ENCODE assay signal across 25 cellular contexts in genomic region chr12:69524755-69525509, GRCh38. TPM values are rescaled to one million over a fixed set of nuclear protein-coding genes. Genes with fewer than 3 reads are reported as not detected.
DNase-seq lines count a peak whose midpoint lies in the region; ATAC-seq, FAIRE-seq and TF ChIP-seq lines count a peak whose summit lies in the region.
"Had no signal": no experiment of that assay in that cellular context is flagged by ENCODE, and none has a peak within 500 bp of the region (broad histone marks: within the 10 kb centered on the region; RNA-seq: fewer than 3 reads in every experiment).

No MANE protein-coding gene starts in this region.

- no peak overlapping the region for H3K4me2 ChIP-seq in PC-3 (ENCODE audit: low read length)

- H3K27ac ChIP-seq in cardiac muscle cell (peak overlapping the region; percentile 49), left ventricle myocardium inferior (replicated peaks) (no peak overlapping the region), PC-3 (ENCODE audit: low read length) (no peak overlapping the region), right cardiac atrium (ENCODE audit: low read length) (no peak overlapping the region), aorta (ENCODE audit: low read depth in 1 of 2, low read length in 2 of 2) (peak overlapping the region in 1 of 2 donors; percentile 53)
- H3K27ac ChIP-seq: sigmoid colon, tibial nerve had no signal

- peaks cover 9 to 14% of the 10 kb centered on the region in 2 donors for H3K9me3 Mint-ChIP-seq in natural killer cell

- H3F3A ChIP-seq in PC-3 (ENCODE audit: low read length, unreplicated experiment): no peaks in the 10 kb centered on the region

- DNase-seq in cardiac muscle cell (ENCODE audit: low read depth in 1 of 2, low spot score in 1 of 2) (no peak), left ventricle myocardium inferior (no peak), PC-3 (peak; percentile 16), right cardiac atrium (no peak), aorta (no peak), RCC 7860 (ENCODE audit: low spot score) (no peak), natural killer cell (no peak)
- DNase-seq: activated CD8-positive, alpha-beta memory T cell treated with anti-CD3 and anti-CD28 coated beads, Interleukin-2, amount 50 U/mL, for 4 hours; effector CD8-positive, alpha-beta T cell; foreskin melanocyte; GF-D8; hypothalamus; Kasumi-1; NCI-H1694; NCI-H2171 treated with DMSO at 0.1 percent for 48 hours; NCI-H524 treated with DMSO at 0.1 percent for 48 hours; sigmoid colon had no signal

- no peak overlapping the region for H2AFZ ChIP-seq in PC-3 (ENCODE audit: low read length)

- H3K9me3 ChIP-seq in cardiac muscle cell (ENCODE audit: low read depth) (no peaks in the 10 kb centered on the region), left ventricle myocardium inferior (replicated peaks) (peaks cover 36% of the 10 kb centered on the region), PC-3 (ENCODE audit: low read length) (no peaks in the 10 kb centered on the region), right cardiac atrium (ENCODE audit: control insufficient read depth, low read length) (no peaks in the 10 kb centered on the region), aorta (ENCODE audit: control insufficient read depth, low read length) (no peaks in the 10 kb centered on the region)
- H3K9me3 ChIP-seq: sigmoid colon had no signal

- H3K36me3 Mint-ChIP-seq in natural killer cell: peaks cover 20% of the 10 kb centered on the region

- no peak overlapping the region for H3K27ac Mint-ChIP-seq in natural killer cell
- H3K27ac Mint-ChIP-seq: activated naive CD8-positive, alpha-beta T cell; activated T-helper 2 cell treated with anti-CD3 and anti-CD28 coated beads, Interferon-gamma antibody, Interleukin-2, Interleukin-4, amounts not matched to agents 10 μg/mL and 5 μg/mL and 100 μg/mL, durations not matched to agents 14 hours and 24 hours and 36 hours had no signal

- H3K27me3 ChIP-seq in cardiac muscle cell: no peaks in the 10 kb centered on the region
- no peaks in the 10 kb centered on the region for H3K27me3 ChIP-seq in left ventricle myocardium inferior (ENCODE audit: low read depth)
- H3K27me3 ChIP-seq in PC-3 (ENCODE audit: low read length): no peaks in the 10 kb centered on the region
- no peaks in the 10 kb centered on the region for H3K27me3 ChIP-seq in right cardiac atrium (ENCODE audit: control insufficient read depth, insufficient read depth)
- H3K27me3 ChIP-seq in aorta (ENCODE audit: control insufficient read depth in 1 of 2, insufficient read depth in 2 of 2, low read length in 1 of 2): no peaks in the 10 kb centered on the region
- H3K27me3 ChIP-seq: sigmoid colon, tibial nerve had no signal

- H3K4me3 Mint-ChIP-seq in natural killer cell: no peak overlapping the region
- H3K4me3 Mint-ChIP-seq: activated naive CD8-positive, alpha-beta T cell; B cell; nephron had no signal

- CTCF ChIA-PET in PC-3 (lab: Charles Lee): no interaction called here

- no peak for FAIRE-seq in RCC 7860 (lab: Jason Lieb, UNC)
- FAIRE-seq: A204.1, GM18507 had no signal

- H3K9ac ChIP-seq in PC-3 (ENCODE audit: low read length): no peak overlapping the region

- no TSS peak for BruUV-seq in PC-3 (replicated peaks; lab: Mats Ljungman, UMichigan)

- H3K4me1 ChIP-seq in cardiac muscle cell (ENCODE audit: low read depth) (no peaks in the 10 kb centered on the region), left ventricle myocardium inferior (peaks cover 43% of the 10 kb centered on the region), PC-3 (ENCODE audit: insufficient read depth, low read length) (peaks cover 28% of the 10 kb centered on the region), right cardiac atrium (ENCODE audit: control insufficient read depth, insufficient read depth, low read length) (peaks cover 5% of the 10 kb centered on the region), aorta (ENCODE audit: control insufficient read depth in 1 of 2, insufficient read depth in 2 of 2, low read length in 2 of 2) (peaks cover 2 to 3% of the 10 kb centered on the region in 2 donors)

- intact Hi-C loops in left ventricle myocardium inferior (cut with micrococcal nuclease) (no loop called here), PC-3 (cut with micrococcal nuclease) (loop anchor here (2.0 kb wide), 1 partner anchor 22 kb away; no protein-coding TSS in a partner anchor), right cardiac atrium (cut with DNase I) (loop anchor here in 1 of 4 donors (10.0 kb wide), 1 partner anchor 50 kb away; the partner anchor contains the start of gene FRS2), aorta (cut with DNase I) (no loop called here), natural killer cell (cut with micrococcal nuclease) (no loop called here)

- peaks cover 8% of the 10 kb centered on the region for H4K20me1 ChIP-seq in PC-3 (ENCODE audit: low read length)

- H3K4me1 Mint-ChIP-seq in natural killer cell: peaks cover 54 to 63% of the 10 kb centered on the region in 2 donors

- H3K4me3 ChIP-seq in cardiac muscle cell: no peak overlapping the region
- no peak overlapping the region for H3K4me3 ChIP-seq in left ventricle myocardium inferior
- H3K4me3 ChIP-seq in PC-3 (ENCODE audit: low read length): no peak overlapping the region
- H3K4me3 ChIP-seq in right cardiac atrium (ENCODE audit: low read length): no peak overlapping the region
- no peak overlapping the region for H3K4me3 ChIP-seq in aorta (ENCODE audit: low read length in 2 of 2)
- H3K4me3 ChIP-seq: sigmoid colon, tibial nerve had no signal

- peak; percentile 69 for ATAC-seq in PC-3
- ATAC-seq in right cardiac atrium: peak; percentile 13 to 42
- peak; percentile 33 for ATAC-seq in aorta (ENCODE audit: low FRiP score)
- no peak for ATAC-seq in HG02973 (IDR thresholded peaks at IDR 0.05; ENCODE audit: unreplicated experiment)
- ATAC-seq in natural killer cell: no peak

- POLR2A ChIA-PET in PC-3 (lab: Charles Lee; ENCODE audit: unreplicated experiment): no interaction called here

- H3K36me3 ChIP-seq in cardiac muscle cell: no peaks in the 10 kb centered on the region
- H3K36me3 ChIP-seq in left ventricle myocardium inferior: no peaks in the 10 kb centered on the region
- no peaks in the 10 kb centered on the region for H3K36me3 ChIP-seq in PC-3 (ENCODE audit: low read depth, low read length)
- no peaks in the 10 kb centered on the region for H3K36me3 ChIP-seq in aorta (ENCODE audit: control insufficient read depth in 1 of 2, insufficient read depth in 2 of 2, low read length in 1 of 2)
- H3K36me3 ChIP-seq: sigmoid colon had no signal

- no peaks in the 10 kb centered on the region for H3K27me3 Mint-ChIP-seq in natural killer cell (ENCODE audit: low read depth in 2 of 2)
- H3K27me3 Mint-ChIP-seq: activated naive CD8-positive, alpha-beta T cell; B cell had no signal

- no peak for TF ChIP-seq CTCF in cardiac muscle cell (IDR thresholded peaks at IDR 0.05; ENCODE audit: low read depth, low read length)
- no peak for TF ChIP-seq CTCF in left ventricle myocardium inferior (IDR thresholded peaks at IDR 0.05; ENCODE audit: borderline replicate concordance)
- TF ChIP-seq CTCF in PC-3 (conservative IDR thresholded peaks at IDR 0.05; ENCODE audit: low read depth, low read length): no peak
- no peak for TF ChIP-seq CTCF in natural killer cell (IDR thresholded peaks at IDR 0.05)

- H3K79me2 ChIP-seq in PC-3 (ENCODE audit: low read length): peaks cover 90% of the 10 kb centered on the region

- 94% methylated on average over 2 of the region's 2 CpGs for WGBS in right cardiac atrium
- 92 to 94% methylated on average over 2 of the region's 2 CpGs for WGBS in aorta, 2 donors

- H3K9me2 ChIP-seq in PC-3 (replicated peaks; ENCODE audit: low read length): no peaks in the 10 kb centered on the region

RNA-seq across cellular contexts. Expression of gene FRS2, which starts 54.7 kb away (rescaled TPM):
- total RNA-seq in cardiac muscle cell (43.2 and 46.3 TPM in 2 replicates), left ventricle myocardium inferior (18.2 TPM), PC-3 (2014; rRNA removed) (17.6 and 35.0 TPM in 2 replicates), right cardiac atrium (10 to 100 TPM; 26.2 to 38.6 (median 29.7) TPM), aorta (10 to 100 TPM; 38.3 to 44.5 TPM), natural killer cell (10 to 100 TPM; 25.6 to 33.8 (median 28.2) TPM)
- polyA plus RNA-seq in cardiac muscle cell (15.9 and 21.6 TPM in 2 replicates), right cardiac atrium (6.2 TPM), aorta (10 to 100 TPM in 1 of 2 donors, 1 to 10 TPM in 1; 5.0 to 10.2 TPM)

Comparison
In these comparisons a context has a peak if more than half of its experiments do, and no peak if none do; other contexts are left out.
1. ATAC-seq: peak in PC-3 (single experiment), right cardiac atrium (2 of 2) and aorta (single experiment); none in HG02973 (single experiment) and natural killer cell (0 of 3).